ENCODE assay signal across 16 cellular contexts in the genomic region with DNA sequence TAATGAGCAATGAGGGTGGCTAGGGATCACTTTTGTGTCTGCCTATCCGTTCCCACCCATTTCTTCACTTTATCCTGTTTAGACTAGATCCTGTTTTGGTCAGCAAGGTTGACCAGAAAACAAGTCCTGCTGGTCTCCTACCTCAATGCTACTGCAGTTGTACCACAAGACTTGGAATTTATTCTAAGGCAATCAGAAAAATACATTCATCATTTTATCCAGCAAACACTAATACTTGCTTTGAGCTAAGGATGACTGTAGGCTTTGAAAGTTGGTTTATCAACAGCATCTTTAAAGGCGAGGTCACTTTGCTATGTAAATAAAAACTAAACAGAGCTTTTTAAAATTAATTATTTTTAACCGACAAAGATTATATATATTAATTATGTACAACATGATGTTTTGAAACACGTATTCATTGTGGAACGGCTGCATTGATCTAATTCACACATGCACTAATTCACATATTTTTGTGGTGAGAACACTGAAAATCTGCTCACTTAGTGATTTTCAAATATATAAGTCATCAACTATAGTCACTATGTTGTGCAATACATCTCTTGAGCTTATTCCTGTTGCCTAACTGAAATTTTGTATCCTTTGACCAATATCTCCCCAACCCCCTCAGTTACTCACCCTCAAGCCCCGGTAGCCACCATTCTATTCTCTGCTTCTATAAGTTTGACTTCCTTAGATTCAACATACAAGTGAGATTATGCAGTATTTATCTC.
DNase-seq lines count a peak whose midpoint lies in the region; ATAC-seq and FAIRE-seq lines count a peak whose summit lies in the region.
"Had no signal": no experiment of that assay in that cellular context is flagged by ENCODE, and none has a peak within 500 bp of the region (broad histone marks: within the 10 kb centered on the region; RNA-seq: fewer than 3 reads in every experiment).

No MANE protein-coding gene starts in this region.

- H3K27ac ChIP-seq in epithelial cell of prostate, result peak overlapping the region; percentile 53
- H3K27ac ChIP-seq: hepatocyte, pancreas had no signal

- peak; percentile 94 for DNase-seq in ELR (ENCODE audit: low read depth)
- DNase-seq in NOMO-1 treated with DMSO at 0.1 percent for 48 hours (lab: John Stamatoyannopoulos, UW; ENCODE audit: unreplicated experiment), result peak; percentile 64
- DNase-seq in epithelial cell of prostate (ENCODE audit: low read depth, low spot score), result no peak
- DNase-seq in skeletal muscle cell (ENCODE audit: low read depth), result peak; percentile 63
- DNase-seq in stimulated activated CD4-positive, alpha-beta T cell treated with anti-CD3 and anti-CD28 coated beads, Interleukin-1b, Interleukin-23, amount 100 ng/mL, for 48 hours, result no peak
- no peak for DNase-seq in frontal cortex (ENCODE audit: low spot score in 2 of 2)
- DNase-seq: activated naive CD4-positive, alpha-beta T cell treated with anti-CD3 and anti-CD28 coated beads, Interleukin-2, amount 10 ng/mL, durations not matched to agents 7 days and 5 days; caudate nucleus; CD8-positive, alpha-beta memory T cell; left cardiac atrium; NCI-H1417; NCI-H446; pancreas had no signal

- no peak for FAIRE-seq in frontal cortex (lab: Jason Lieb, UNC)
- FAIRE-seq: G401.6, pancreas had no signal

- no peak for ATAC-seq in HG02885 (IDR thresholded peaks at IDR 0.05; ENCODE audit: poor library complexity, unreplicated experiment)
- ATAC-seq: left cardiac atrium, pancreas had no signal

- H3K4me3 ChIP-seq in skeletal muscle cell (ENCODE audit: low read depth, low read length), result no peak overlapping the region
- H3K4me3 ChIP-seq: hepatocyte, pancreas had no signal

Comparison
In these comparisons a context has a peak if more than half of its experiments do, and no peak if none do; other contexts are left out.
1. DNase-seq: peak in ELR (single experiment), NOMO-1 treated with DMSO at 0.1 percent for 48 hours (single experiment) and skeletal muscle cell (single experiment); none in epithelial cell of prostate (single experiment), stimulated activated CD4-positive, alpha-beta T cell treated with anti-CD3 and anti-CD28 coated beads, Interleukin-1b, Interleukin-23, amount 100 ng/mL, for 48 hours (single experiment) and frontal cortex (0 of 2).